Comparison of ENCODE assay signal across 10 cellular contexts in the genomic region with DNA sequence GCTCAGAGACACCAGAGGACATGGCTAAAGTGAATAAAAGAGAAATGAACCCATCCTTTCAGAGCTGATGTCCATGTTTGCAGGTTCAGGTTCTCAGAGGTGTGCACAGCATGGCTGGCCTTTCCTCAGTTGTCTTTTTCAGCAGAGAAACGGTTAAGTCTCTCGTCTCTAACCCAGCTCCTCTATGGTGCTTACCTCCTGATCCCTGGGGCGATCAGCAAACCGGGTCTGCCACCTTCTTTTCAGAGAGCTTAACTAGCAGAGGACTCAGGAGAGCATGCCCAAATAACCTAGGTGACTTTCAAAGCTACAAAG. TPM values are rescaled to one million over a fixed set of nuclear protein-coding genes. Genes with fewer than 3 reads are reported as not detected.
DNase-seq lines count a peak whose midpoint lies in the region; ATAC-seq and TF ChIP-seq lines count a peak whose summit lies in the region.
"Had no signal": no experiment of that assay in that cellular context is flagged by ENCODE, and none has a peak within 500 bp of the region (broad histone marks: within the 10 kb centered on the region; RNA-seq: fewer than 3 reads in every experiment).

No MANE protein-coding gene starts in this region.

- H4K20me1 ChIP-seq in smooth muscle cell (ENCODE audit: low read depth): no peaks in the 10 kb centered on the region

- H3K4me2 ChIP-seq in smooth muscle cell: peak overlapping the region; percentile 50

- DNase-seq in T-helper 1 cell (no peak), smooth muscle cell (lab: John Stamatoyannopoulos, UW; ENCODE audit: unreplicated experiment) (no peak)
- DNase-seq in activated T-helper 2 cell treated with anti-CD3 and anti-CD28 coated beads, Interferon-gamma antibody, Interleukin-2, Interleukin-4, amounts not matched to agents 10 μg/mL and 5 μg/mL and 100 μg/mL, durations not matched to agents 14 hours and 24 hours and 36 hours (ENCODE audit: low spot score): no peak
- DNase-seq: brain microvascular endothelial cell had no signal

- peaks cover 14% of the 10 kb centered on the region for H3K36me3 Mint-ChIP-seq in T-helper 1 cell treated with Interleukin-12 subunit alpha and Interleukin-12 subunit beta and Interleukin-4 antibody, amounts not matched to agents 30 μg/mL and 1 μg/mL, for 36 hours (ENCODE audit: low read depth)
- peaks cover 31% of the 10 kb centered on the region for H3K36me3 Mint-ChIP-seq in activated T-helper 2 cell treated with anti-CD3 and anti-CD28 coated beads, Interferon-gamma antibody, Interleukin-2, Interleukin-4, amounts not matched to agents 10 μg/mL and 5 μg/mL and 100 μg/mL, durations not matched to agents 14 hours and 24 hours and 36 hours (ENCODE audit: low read depth)

- H3K27me3 Mint-ChIP-seq in T-helper 1 cell treated with Interleukin-12 subunit alpha and Interleukin-12 subunit beta and Interleukin-4 antibody, amounts not matched to agents 30 μg/mL and 1 μg/mL, for 36 hours (ENCODE audit: low read depth): peaks cover 4% of the 10 kb centered on the region
- H3K27me3 Mint-ChIP-seq in activated T-helper 2 cell treated with anti-CD3 and anti-CD28 coated beads, Interferon-gamma antibody, Interleukin-2, Interleukin-4, amounts not matched to agents 10 μg/mL and 5 μg/mL and 100 μg/mL, durations not matched to agents 14 hours and 24 hours and 36 hours (ENCODE audit: low read depth): no peaks in the 10 kb centered on the region

- ATAC-seq in HG03103 (IDR thresholded peaks at IDR 0.05; ENCODE audit: low read depth, unreplicated experiment) (peak; percentile 1), HG03457 (IDR thresholded peaks at IDR 0.05; ENCODE audit: unreplicated experiment) (no peak), GM18505 (IDR thresholded peaks at IDR 0.05; ENCODE audit: unreplicated experiment) (no peak), GM18870 (IDR thresholded peaks at IDR 0.05; ENCODE audit: unreplicated experiment) (no peak)

- TF ChIP-seq CTCF in smooth muscle cell (IDR thresholded peaks at IDR 0.05; ENCODE audit: borderline replicate concordance, insufficient read depth, poor library complexity, severe bottlenecking): no peak

- 68% methylated on average over 4 of the region's 4 CpGs for WGBS in smooth muscle cell (ENCODE audit: low lambda C conversion rate)

- peaks cover 5% of the 10 kb centered on the region for H3K9me3 Mint-ChIP-seq in T-helper 1 cell treated with Interleukin-12 subunit alpha and Interleukin-12 subunit beta and Interleukin-4 antibody, amounts not matched to agents 30 μg/mL and 1 μg/mL, for 36 hours
- no peaks in the 10 kb centered on the region for H3K9me3 Mint-ChIP-seq in activated T-helper 2 cell treated with anti-CD3 and anti-CD28 coated beads, Interferon-gamma antibody, Interleukin-2, Interleukin-4, amounts not matched to agents 10 μg/mL and 5 μg/mL and 100 μg/mL, durations not matched to agents 14 hours and 24 hours and 36 hours

- H3K27ac Mint-ChIP-seq in T-helper 1 cell treated with Interleukin-12 subunit alpha and Interleukin-12 subunit beta and Interleukin-4 antibody, amounts not matched to agents 30 μg/mL and 1 μg/mL, for 36 hours: peak overlapping the region; percentile 97
- H3K27ac Mint-ChIP-seq in activated T-helper 2 cell treated with anti-CD3 and anti-CD28 coated beads, Interferon-gamma antibody, Interleukin-2, Interleukin-4, amounts not matched to agents 10 μg/mL and 5 μg/mL and 100 μg/mL, durations not matched to agents 14 hours and 24 hours and 36 hours: peak overlapping the region; percentile 98

- peak overlapping the region; percentile 35 for H3K9ac ChIP-seq in smooth muscle cell (ENCODE audit: low read depth)

- no peaks in the 10 kb centered on the region for H3K9me3 ChIP-seq in smooth muscle cell (replicated peaks; ENCODE audit: low read depth)

- no peaks in the 10 kb centered on the region for H3F3A ChIP-seq in smooth muscle cell (ENCODE audit: low read depth)

- no peak overlapping the region for H3K4me3 ChIP-seq in smooth muscle cell

- H3K4me3 Mint-ChIP-seq in T-helper 1 cell treated with Interleukin-12 subunit alpha and Interleukin-12 subunit beta and Interleukin-4 antibody, amounts not matched to agents 30 μg/mL and 1 μg/mL, for 36 hours: peak overlapping the region; percentile 83
- peak overlapping the region; percentile 89 for H3K4me3 Mint-ChIP-seq in activated T-helper 2 cell treated with anti-CD3 and anti-CD28 coated beads, Interferon-gamma antibody, Interleukin-2, Interleukin-4, amounts not matched to agents 10 μg/mL and 5 μg/mL and 100 μg/mL, durations not matched to agents 14 hours and 24 hours and 36 hours (ENCODE audit: low read depth)

- H3K4me1 Mint-ChIP-seq in T-helper 1 cell treated with Interleukin-12 subunit alpha and Interleukin-12 subunit beta and Interleukin-4 antibody, amounts not matched to agents 30 μg/mL and 1 μg/mL, for 36 hours (ENCODE audit: low read depth): peaks cover 44% of the 10 kb centered on the region
- peaks cover 44% of the 10 kb centered on the region for H3K4me1 Mint-ChIP-seq in activated T-helper 2 cell treated with anti-CD3 and anti-CD28 coated beads, Interferon-gamma antibody, Interleukin-2, Interleukin-4, amounts not matched to agents 10 μg/mL and 5 μg/mL and 100 μg/mL, durations not matched to agents 14 hours and 24 hours and 36 hours (ENCODE audit: low read depth)

- no peaks in the 10 kb centered on the region for H3K27me3 ChIP-seq in smooth muscle cell (ENCODE audit: low read depth)
- H3K27me3 ChIP-seq: brain microvascular endothelial cell had no signal

- no peaks in the 10 kb centered on the region for H3K36me3 ChIP-seq in smooth muscle cell (ENCODE audit: low read depth)
- H3K36me3 ChIP-seq: brain microvascular endothelial cell had no signal

- peak overlapping the region; percentile 13 for H2AFZ ChIP-seq in smooth muscle cell (ENCODE audit: low read depth)

- H3K79me2 ChIP-seq in smooth muscle cell (ENCODE audit: low read depth): no peaks in the 10 kb centered on the region

- intact Hi-C loops in activated T-helper 2 cell treated with anti-CD3 and anti-CD28 coated beads, Interferon-gamma antibody, Interleukin-2, Interleukin-4, amounts not matched to agents 10 μg/mL and 5 μg/mL and 100 μg/mL, durations not matched to agents 14 hours and 24 hours and 36 hours (cut with micrococcal nuclease): loop anchor here (2.0 to 10.0 kb wide), 4 partner anchors 146 to 848 kb away; partner anchors contain the start of genes CD1C, PYHIN1 and TAGLN2

- H3K4me1 ChIP-seq in smooth muscle cell (ENCODE audit: low read depth): no peaks in the 10 kb centered on the region

- peak overlapping the region; percentile 83 for H3K27ac ChIP-seq in smooth muscle cell (ENCODE audit: low read depth)
- H3K27ac ChIP-seq: 22Rv1, brain microvascular endothelial cell had no signal

- no peak for TF ChIP-seq POLR2A in GM18505 (IDR thresholded peaks at IDR 0.05; ENCODE audit: borderline replicate concordance, extremely low read depth, insufficient read depth, insufficient read length)

RNA-seq across cellular contexts. Expression of gene AIM2, which starts 0.2 kb away (rescaled TPM):
- total RNA-seq in activated T-helper 2 cell treated with anti-CD3 and anti-CD28 coated beads, Interferon-gamma antibody, Interleukin-2, Interleukin-4, amounts not matched to agents 10 μg/mL and 5 μg/mL and 100 μg/mL, durations not matched to agents 14 hours and 24 hours and 36 hours: 101 and 109 TPM in 2 replicates
- 1.2 and 3.8 TPM in 2 replicates for total RNA-seq in smooth muscle cell
- polyA plus RNA-seq in smooth muscle cell: 0.43 and 0.87 TPM in 2 replicates

Comparison
In these comparisons a context has a peak if more than half of its experiments do, and no peak if none do; other contexts are left out.
1. RNA of gene AIM2, which starts 0.2 kb away (total RNA-seq): 101 to 109 TPM in activated T-helper 2 cell treated with anti-CD3 and anti-CD28 coated beads, Interferon-gamma antibody, Interleukin-2, Interleukin-4, amounts not matched to agents 10 μg/mL and 5 μg/mL and 100 μg/mL, durations not matched to agents 14 hours and 24 hours and 36 hours; 1.2 to 3.8 TPM in smooth muscle cell; every median in the first group is over 10 times any median in the second.